ENCODE assay signal across 16 cellular contexts in the genomic region with DNA sequence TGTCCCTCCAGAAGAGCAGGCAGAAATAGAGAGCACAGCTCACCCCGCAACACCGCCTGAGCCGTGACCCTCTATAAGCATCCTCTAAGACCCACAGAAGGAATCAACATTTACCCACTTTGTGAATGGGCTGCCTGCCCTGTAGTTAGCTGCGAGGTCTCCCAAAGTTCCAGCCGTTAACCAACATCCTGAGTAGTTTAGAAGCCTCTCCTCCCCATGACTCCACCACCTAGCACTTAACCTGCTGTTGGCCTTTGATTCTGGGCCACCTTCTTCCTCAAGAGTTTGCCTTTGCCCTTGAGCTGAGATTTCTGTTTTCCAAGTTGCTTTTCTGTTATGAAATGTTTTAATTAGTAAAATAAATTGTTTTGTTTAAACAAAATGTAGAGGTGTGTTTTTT.
A peak's percentile ranks its signal among the peaks of the same experiment; 100 is the strongest.
DNase-seq lines count a peak whose midpoint lies in the region; ATAC-seq and TF ChIP-seq lines count a peak whose summit lies in the region.
"Had no signal": no experiment of that assay in that cellular context is flagged by ENCODE, and none has a peak within 500 bp of the region (broad histone marks: within the 10 kb centered on the region; RNA-seq: fewer than 3 reads in every experiment).

No MANE protein-coding gene starts in this region.

- H3K4me1 ChIP-seq in GM23338 (ENCODE audit: insufficient read depth) (no peaks in the 10 kb centered on the region), left lung (no peaks in the 10 kb centered on the region), neural progenitor cell (no peaks in the 10 kb centered on the region), sigmoid colon (no peaks in the 10 kb centered on the region)

- no peaks in the 10 kb centered on the region for H3K36me3 ChIP-seq in GM23338 (ENCODE audit: insufficient read depth)
- no peaks in the 10 kb centered on the region for H3K36me3 ChIP-seq in left lung
- H3K36me3 ChIP-seq in neural progenitor cell: no peaks in the 10 kb centered on the region
- no peaks in the 10 kb centered on the region for H3K36me3 ChIP-seq in sigmoid colon

- H2AFZ ChIP-seq in GM23338: no peak overlapping the region
- no peak overlapping the region for H2AFZ ChIP-seq in neural progenitor cell (replicated peaks)

- 82 to 85% methylated on average over 5 of the region's 5 CpGs for WGBS in sigmoid colon, 2 donors

- H3K9me2 ChIP-seq in GM23338 (ENCODE audit: insufficient read depth): no peaks in the 10 kb centered on the region

- no peaks in the 10 kb centered on the region for H3F3A ChIP-seq in GM23338 (replicated peaks; ENCODE audit: low read depth)
- H3F3A ChIP-seq in neural progenitor cell (ENCODE audit: low read depth): no peaks in the 10 kb centered on the region

- no peak for TF ChIP-seq EP300 in sigmoid colon (IDR thresholded peaks at IDR 0.05)

- H3K9me3 ChIP-seq in left lung: no peaks in the 10 kb centered on the region
- no peaks in the 10 kb centered on the region for H3K9me3 ChIP-seq in neural progenitor cell (ENCODE audit: low read depth)
- H3K9me3 ChIP-seq in sigmoid colon: no peaks in the 10 kb centered on the region

- H3K4me3 Mint-ChIP-seq in GM23338 (no peak overlapping the region), neural progenitor cell (peak overlapping the region; percentile 27)
- H3K4me3 Mint-ChIP-seq in stimulated activated effector memory CD8-positive, alpha-beta T cell treated with anti-CD3 and anti-CD28 coated beads, Interleukin-12 subunit alpha, Interleukin-12 subunit beta, amount 100 ng/mL, for 72 hours: no peak overlapping the region
- H3K4me3 Mint-ChIP-seq: CD4-positive, alpha-beta memory T cell had no signal

- no peak for DNase-seq in GM23338 (ENCODE audit: low spot score)
- DNase-seq in left lung: no peak
- no peak for DNase-seq in neural progenitor cell (ENCODE audit: low spot score)
- no peak for DNase-seq in NCI-H510A (lab: John Stamatoyannopoulos, UW)
- DNase-seq in sigmoid colon: no peak
- DNase-seq in stimulated activated effector memory CD8-positive, alpha-beta T cell treated with anti-CD3 and anti-CD28 coated beads, Interleukin-12 subunit alpha, Interleukin-12 subunit beta, amount 100 ng/mL, for 72 hours (ENCODE audit: low spot score in 2 of 2): no peak
- DNase-seq: 8988T; C1 segment of cervical spinal cord; Calu3; CD4-positive, alpha-beta memory T cell; COR-L47; DMS53; DMS79 treated with DMSO at 0.1 percent for 48 hours; GF-D8; GOT3; HCEC 1CT had no signal

- no peak for TF ChIP-seq POLR2A in sigmoid colon (IDR thresholded peaks at IDR 0.05)

- no peak overlapping the region for H3K27ac ChIP-seq in GM23338 (ENCODE audit: low read depth)
- H3K27ac ChIP-seq in left lung: no peak overlapping the region
- H3K27ac ChIP-seq in neural progenitor cell: no peak overlapping the region
- no peak overlapping the region for H3K27ac ChIP-seq in sigmoid colon

- H3K4me2 ChIP-seq in GM23338 (no peak overlapping the region), neural progenitor cell (no peak overlapping the region)

- H3K9ac ChIP-seq in neural progenitor cell: no peak overlapping the region

- no peak for TF ChIP-seq CTCF in GM23338 (conservative IDR thresholded peaks at IDR 0.05; ENCODE audit: low read depth in 2 of 2)
- TF ChIP-seq CTCF in left lung (IDR thresholded peaks at IDR 0.05): no peak
- TF ChIP-seq CTCF in neural progenitor cell (IDR thresholded peaks at IDR 0.05): no peak
- TF ChIP-seq CTCF in sigmoid colon (IDR thresholded peaks at IDR 0.05): no peak

- ATAC-seq in GM23338 (no peak), left lung (peak; percentile 75)
- no peak for ATAC-seq in stimulated activated effector memory CD8-positive, alpha-beta T cell treated with anti-CD3 and anti-CD28 coated beads, Interleukin-12 subunit alpha, Interleukin-12 subunit beta, amount 100 ng/mL, for 72 hours

- intact Hi-C loops in left lung (cut with DNase I): no loop called here
- intact Hi-C loops in sigmoid colon (cut with DNase I): no loop called here

- H3K9me3 Mint-ChIP-seq in GM23338 (peaks cover 5% of the 10 kb centered on the region; the same call in 2 of the 3 replicates), neural progenitor cell (peaks cover 8% of the 10 kb centered on the region)
- H3K9me3 Mint-ChIP-seq in stimulated activated effector memory CD8-positive, alpha-beta T cell treated with anti-CD3 and anti-CD28 coated beads, Interleukin-12 subunit alpha, Interleukin-12 subunit beta, amount 100 ng/mL, for 72 hours: no peaks in the 10 kb centered on the region
- H3K9me3 Mint-ChIP-seq: CD4-positive, alpha-beta memory T cell had no signal

- H3K27me3 ChIP-seq in GM23338 (ENCODE audit: insufficient read depth) (no peaks in the 10 kb centered on the region), left lung (peaks cover 0 to 3% of the 10 kb centered on the region in 2 donors), neural progenitor cell (no peaks in the 10 kb centered on the region), sigmoid colon (peaks cover 0 to 4% (median 0%) of the 10 kb centered on the region in 3 donors)

- H3K27ac Mint-ChIP-seq in GM23338 (0 out of 2 replicates have a peak overlapping the region, but pooled peaks have one; percentile 36), neural progenitor cell (peak overlapping the region; percentile 81)
- no peak overlapping the region for H3K27ac Mint-ChIP-seq in stimulated activated effector memory CD8-positive, alpha-beta T cell treated with anti-CD3 and anti-CD28 coated beads, Interleukin-12 subunit alpha, Interleukin-12 subunit beta, amount 100 ng/mL, for 72 hours

- H3K4me3 ChIP-seq in GM23338: no peak overlapping the region
- H3K4me3 ChIP-seq in left lung: no peak overlapping the region
- no peak overlapping the region for H3K4me3 ChIP-seq in neural progenitor cell
- H3K4me3 ChIP-seq in sigmoid colon: no peak overlapping the region

- H3K79me2 ChIP-seq in GM23338 (replicated peaks; ENCODE audit: insufficient read depth) (no peaks in the 10 kb centered on the region), neural progenitor cell (ENCODE audit: low read depth) (no peaks in the 10 kb centered on the region)

- H4K20me1 ChIP-seq in GM23338 (replicated peaks; ENCODE audit: insufficient read depth): no peaks in the 10 kb centered on the region
- H4K20me1 ChIP-seq in neural progenitor cell (ENCODE audit: low read depth): no peaks in the 10 kb centered on the region

- H3K4me1 Mint-ChIP-seq in GM23338: peaks cover 13% of the 10 kb centered on the region
- H3K4me1 Mint-ChIP-seq in neural progenitor cell: peaks cover 5% of the 10 kb centered on the region
- H3K4me1 Mint-ChIP-seq in stimulated activated effector memory CD8-positive, alpha-beta T cell treated with anti-CD3 and anti-CD28 coated beads, Interleukin-12 subunit alpha, Interleukin-12 subunit beta, amount 100 ng/mL, for 72 hours: no peaks in the 10 kb centered on the region
- H3K4me1 Mint-ChIP-seq: CD4-positive, alpha-beta memory T cell had no signal

- H3K36me3 Mint-ChIP-seq in GM23338 (ENCODE audit: low read depth): no peaks in the 10 kb centered on the region; the same call in 2 of the 3 replicates
- no peaks in the 10 kb centered on the region for H3K36me3 Mint-ChIP-seq in neural progenitor cell
- H3K36me3 Mint-ChIP-seq in stimulated activated effector memory CD8-positive, alpha-beta T cell treated with anti-CD3 and anti-CD28 coated beads, Interleukin-12 subunit alpha, Interleukin-12 subunit beta, amount 100 ng/mL, for 72 hours: no peaks in the 10 kb centered on the region

- no peaks in the 10 kb centered on the region for H3K27me3 Mint-ChIP-seq in GM23338 (ENCODE audit: insufficient read depth, low read depth, poor library complexity)
- peaks cover 2% of the 10 kb centered on the region for H3K27me3 Mint-ChIP-seq in neural progenitor cell (ENCODE audit: insufficient read depth, low read depth)
- H3K27me3 Mint-ChIP-seq: CD4-positive, alpha-beta memory T cell had no signal

TF ChIP-seq in GM23338, 12 proteins besides CTCF, POLR2A, EP300 and RAD21 (continues in another document):
- TF ChIP-seq, protein P1, sequence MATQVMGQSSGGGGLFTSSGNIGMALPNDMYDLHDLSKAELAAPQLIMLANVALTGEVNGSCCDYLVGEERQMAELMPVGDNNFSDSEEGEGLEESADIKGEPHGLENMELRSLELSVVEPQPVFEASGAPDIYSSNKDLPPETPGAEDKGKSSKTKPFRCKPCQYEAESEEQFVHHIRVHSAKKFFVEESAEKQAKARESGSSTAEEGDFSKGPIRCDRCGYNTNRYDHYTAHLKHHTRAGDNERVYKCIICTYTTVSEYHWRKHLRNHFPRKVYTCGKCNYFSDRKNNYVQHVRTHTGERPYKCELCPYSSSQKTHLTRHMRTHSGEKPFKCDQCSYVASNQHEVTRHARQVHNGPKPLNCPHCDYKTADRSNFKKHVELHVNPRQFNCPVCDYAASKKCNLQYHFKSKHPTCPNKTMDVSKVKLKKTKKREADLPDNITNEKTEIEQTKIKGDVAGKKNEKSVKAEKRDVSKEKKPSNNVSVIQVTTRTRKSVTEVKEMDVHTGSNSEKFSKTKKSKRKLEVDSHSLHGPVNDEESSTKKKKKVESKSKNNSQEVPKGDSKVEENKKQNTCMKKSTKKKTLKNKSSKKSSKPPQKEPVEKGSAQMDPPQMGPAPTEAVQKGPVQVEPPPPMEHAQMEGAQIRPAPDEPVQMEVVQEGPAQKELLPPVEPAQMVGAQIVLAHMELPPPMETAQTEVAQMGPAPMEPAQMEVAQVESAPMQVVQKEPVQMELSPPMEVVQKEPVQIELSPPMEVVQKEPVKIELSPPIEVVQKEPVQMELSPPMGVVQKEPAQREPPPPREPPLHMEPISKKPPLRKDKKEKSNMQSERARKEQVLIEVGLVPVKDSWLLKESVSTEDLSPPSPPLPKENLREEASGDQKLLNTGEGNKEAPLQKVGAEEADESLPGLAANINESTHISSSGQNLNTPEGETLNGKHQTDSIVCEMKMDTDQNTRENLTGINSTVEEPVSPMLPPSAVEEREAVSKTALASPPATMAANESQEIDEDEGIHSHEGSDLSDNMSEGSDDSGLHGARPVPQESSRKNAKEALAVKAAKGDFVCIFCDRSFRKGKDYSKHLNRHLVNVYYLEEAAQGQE (IDR thresholded peaks at IDR 0.05; ENCODE audit: unreplicated experiment): no peak
- no peak for TF ChIP-seq CREB1 (CRISPR knock-in tag; IDR thresholded peaks at IDR 0.05; ENCODE audit: low read depth)
- TF ChIP-seq JUNB (IDR thresholded peaks at IDR 0.05; ENCODE audit: unreplicated experiment): no peak
- TF ChIP-seq POLR2AphosphoS5 (IDR thresholded peaks at IDR 0.05; ENCODE audit: low read depth): no peak
- TF ChIP-seq ZNF114 (CRISPR knock-in tag; IDR thresholded peaks at IDR 0.05): no peak
- no peak for TF ChIP-seq EZH2 (IDR thresholded peaks at IDR 0.05; ENCODE audit: low read depth, unreplicated experiment)
- TF ChIP-seq NANOG (IDR thresholded peaks at IDR 0.05; ENCODE audit: borderline replicate concordance): no peak
- no peak for TF ChIP-seq ZNF331 (CRISPR knock-in tag; IDR thresholded peaks at IDR 0.05; ENCODE audit: low read depth)
- no peak for TF ChIP-seq STAT1 (IDR thresholded peaks at IDR 0.05; ENCODE audit: unreplicated experiment)
